28 cellular contexts compared by ENCODE assay signal in genomic region chr2:231047270-231047921, GRCh38. TPM values are rescaled to one million over a fixed set of nuclear protein-coding genes. Genes with fewer than 3 reads are reported as not detected.
A peak's percentile ranks its signal among the peaks of the same experiment; 100 is the strongest.
DNase-seq lines count a peak whose midpoint lies in the region; ATAC-seq, FAIRE-seq and TF ChIP-seq lines count a peak whose summit lies in the region.
"Had no signal": no experiment of that assay in that cellular context is flagged by ENCODE, and none has a peak within 500 bp of the region (broad histone marks: within the 10 kb centered on the region; RNA-seq: fewer than 3 reads in every experiment).

No MANE protein-coding gene starts in this region.

- no peaks in the 10 kb centered on the region for H3K9me3 ChIP-seq in liver (ENCODE audit: control insufficient read depth in 4 of 4, low read length in 3 of 4)
- H3K9me3 ChIP-seq: A549, gastrocnemius medialis, upper lobe of left lung had no signal

- DNase-seq in Ammon's horn (ENCODE audit: low spot score) = peak; percentile 94
- DNase-seq in caudate nucleus (lab: John Stamatoyannopoulos, UW) = peak in 57 of 61 donors; percentile 25 to 89 (median 73)
- DNase-seq in pons (ENCODE audit: low spot score) = peak; percentile 98
- DNase-seq in GM19239 (ENCODE audit: insufficient read length, low spot score) = no peak
- no peak for DNase-seq in GM20000 (ENCODE audit: low spot score)
- DNase-seq: activated CD4-positive, alpha-beta T cell treated with anti-CD3 and anti-CD28 coated beads for 48 hours; activated naive CD4-positive, alpha-beta T cell treated with anti-CD3 and anti-CD28 coated beads, Interleukin-2, amount 50 U/mL, for 16 hours; effector memory CD4-positive, alpha-beta T cell; EL; gastrocnemius medialis; KBM-7; left cardiac atrium; NCI-H2171 treated with DMSO at 0.1 percent for 48 hours; NCI-H524 treated with DMSO at 0.1 percent for 48 hours; stimulated activated CD4-positive, alpha-beta T cell treated with anti-CD3 and anti-CD28 coated beads, Interleukin-2, amount 100 ng/mL, for 48 hours; stimulated activated naive CD4-positive, alpha-beta T cell; T-helper 17 cell; upper lobe of left lung had no signal

- no peaks in the 10 kb centered on the region for H3K27me3 ChIP-seq in liver (ENCODE audit: control insufficient read depth in 4 of 4, insufficient read depth in 4 of 4, low read length in 3 of 4)
- H3K27me3 ChIP-seq: gastrocnemius medialis, upper lobe of left lung had no signal

- 35% methylated on average over 8 of the region's 8 CpGs for WGBS in liver

- H3K4me1 ChIP-seq in liver (ENCODE audit: control insufficient read depth in 4 of 4, insufficient read depth in 4 of 4, low read length in 3 of 4) = peaks cover 22 to 66% (median 60%) of the 10 kb centered on the region in 4 donors

- H3K27ac ChIP-seq in caudate nucleus (ENCODE audit: low read depth, low read length) (peak overlapping the region; percentile 88), liver (ENCODE audit: low read depth in 1 of 2, low read length in 2 of 2) (peak overlapping the region; percentile 29 to 61)
- H3K27ac ChIP-seq: A549, gastrocnemius medialis, upper lobe of left lung had no signal

- peaks cover 3 to 17% (median 10%) of the 10 kb centered on the region in 4 donors for H3K36me3 ChIP-seq in liver (ENCODE audit: control insufficient read depth in 4 of 4, insufficient read depth in 3 of 4, low read depth in 1 of 4, low read length in 3 of 4)
- H3K36me3 ChIP-seq: gastrocnemius medialis, upper lobe of left lung had no signal

- no peak overlapping the region for H3K9ac ChIP-seq in liver (ENCODE audit: low read depth in 1 of 2, low read length in 2 of 2)

- TF ChIP-seq CTCF in liver (IDR thresholded peaks at IDR 0.05; ENCODE audit: low read depth, low read length, missing input control) (no peak), GM20000 (IDR thresholded peaks at IDR 0.05; ENCODE audit: extremely low read depth, missing control alignments) (no peak)

- ATAC-seq in GM18870 (IDR thresholded peaks at IDR 0.05; ENCODE audit: unreplicated experiment) = no peak
- no peak for ATAC-seq in HG02870 (IDR thresholded peaks at IDR 0.05; ENCODE audit: unreplicated experiment)
- ATAC-seq: A549, gastrocnemius medialis, left cardiac atrium, T-helper 17 cell had no signal

- no peak for TF ChIP-seq RAD21 in liver (IDR thresholded peaks at IDR 0.05)

- no peak overlapping the region for H3K4me3 ChIP-seq in liver (ENCODE audit: low read depth in 1 of 3, low read length in 3 of 3)
- H3K4me3 ChIP-seq: A549, gastrocnemius medialis, upper lobe of left lung had no signal

- FAIRE-seq in GM19239 (lab: Jason Lieb, UNC) = no peak
- FAIRE-seq: A549, H54 had no signal

TF ChIP-seq in liver, 16 proteins besides CTCF, POLR2A, EP300 and RAD21:
- TF ChIP-seq ZBTB33 (IDR thresholded peaks at IDR 0.05) (no peak), RXRA (IDR thresholded peaks at IDR 0.05) (peak in 1 of 2 donors; percentile 14)

RNA-seq across cellular contexts. Expression of gene PSMD1, which starts 9.3 kb away (rescaled TPM):
- 10 to 100 TPM; 64.9 to 83.3 TPM for total RNA-seq in liver
- polyA plus RNA-seq in liver = 10 to 100 TPM; 31.7 to 71.3 TPM

RNA-seq across cellular contexts. Expression of gene C2orf72, which starts 10.1 kb away (rescaled TPM):
- 100 to 1,000 TPM in 1 of 2 donors, 10 to 100 TPM in 1; 74.8 to 141 TPM for total RNA-seq in liver
- 10 to 100 TPM; 33.2 to 94.9 TPM for polyA plus RNA-seq in liver
- total RNA-seq: mononuclear cell, T-helper 17 cell had no signal

RNA-seq across cellular contexts. Expression of gene SPATA3, which starts 51.5 kb away (rescaled TPM):
- total RNA-seq in liver = not detected
- polyA plus RNA-seq in liver = not detected
- total RNA-seq: chondrocyte, gastrocnemius medialis, left cardiac atrium, mononuclear cell, T-helper 17 cell, upper lobe of left lung had no signal
- polyA plus RNA-seq: A549, BJ, esophagus, neural cell had no signal

Comparison
In these comparisons a context has a peak if more than half of its experiments do, and no peak if none do; other contexts are left out.
1. DNase-seq: peak in Ammon's horn (single experiment), caudate nucleus (57 of 61) and pons (single experiment); none in GM19239 (single experiment) and GM20000 (single experiment).